24 cellular contexts compared by ENCODE assay signal in genomic region chr1:43350976-43351375, GRCh38. TPM values are rescaled to one million over a fixed set of nuclear protein-coding genes. Genes with fewer than 3 reads are reported as not detected.
"Had no signal": no experiment of that assay in that cellular context is flagged by ENCODE, and none has a peak within 500 bp of the region (broad histone marks: within the 10 kb centered on the region; RNA-seq: fewer than 3 reads in every experiment).

No MANE protein-coding gene starts in this region.

- H3K4me3 Mint-ChIP-seq: activated naive CD8-positive, alpha-beta T cell treated with anti-CD3 and anti-CD28 coated beads, Interleukin-2, amount 50 U/mL, for 24 hours; activated T-helper 1 cell treated with anti-CD3 and anti-CD28 coated beads, Interleukin-12 subunit alpha, Interleukin-12 subunit beta, Interleukin-2, Interleukin-4 antibody, amounts not matched to agents 30 ng/mL and 10 ng/mL and 1 ng/mL, durations not matched to agents 14 hours and 24 hours and 36 hours; natural killer cell treated with Interleukin-12 subunit alpha and Interleukin-12 subunit beta and Interleukin-15 and Interleukin-18, amount 100 ng/mL, for 72 hours had no signal

- H3K4me3 ChIP-seq: colonic mucosa, heart right ventricle, tibial artery had no signal

- H3K36me3 Mint-ChIP-seq: natural killer cell treated with Interleukin-12 subunit alpha and Interleukin-12 subunit beta and Interleukin-15 and Interleukin-18, amount 100 ng/mL, for 72 hours had no signal

- H3K9me3 ChIP-seq: colonic mucosa, heart right ventricle, tibial artery had no signal

- H3K4me1 ChIP-seq: colonic mucosa had no signal

- H3K27ac Mint-ChIP-seq: activated naive CD8-positive, alpha-beta T cell treated with anti-CD3 and anti-CD28 coated beads, Interleukin-2, amount 50 U/mL, for 24 hours; activated T-helper 1 cell treated with anti-CD3 and anti-CD28 coated beads, Interleukin-12 subunit alpha, Interleukin-12 subunit beta, Interleukin-2, Interleukin-4 antibody, amounts not matched to agents 30 ng/mL and 10 ng/mL and 1 ng/mL, durations not matched to agents 14 hours and 24 hours and 36 hours had no signal

- H3K9me3 Mint-ChIP-seq: activated naive CD8-positive, alpha-beta T cell treated with anti-CD3 and anti-CD28 coated beads, Interleukin-2, amount 50 U/mL, for 24 hours; activated T-helper 1 cell treated with anti-CD3 and anti-CD28 coated beads, Interleukin-12 subunit alpha, Interleukin-12 subunit beta, Interleukin-2, Interleukin-4 antibody, amounts not matched to agents 30 ng/mL and 10 ng/mL and 1 ng/mL, durations not matched to agents 14 hours and 24 hours and 36 hours; natural killer cell treated with Interleukin-12 subunit alpha and Interleukin-12 subunit beta and Interleukin-15 and Interleukin-18, amount 100 ng/mL, for 72 hours had no signal

- H3K27ac ChIP-seq: brain microvascular endothelial cell, colonic mucosa, WERI-Rb-1 had no signal

- H3K36me3 ChIP-seq: brain microvascular endothelial cell, colonic mucosa, heart right ventricle, tibial artery, WERI-Rb-1 had no signal

- DNase-seq: activated CD4-positive, alpha-beta T cell treated with anti-CD3 and anti-CD28 coated beads for 1 hour; activated naive CD8-positive, alpha-beta T cell treated with anti-CD3 and anti-CD28 coated beads, Interleukin-2, amount 50 U/mL, for 24 hours; aorta; brain microvascular endothelial cell; central memory CD4-positive, alpha-beta T cell; colonic mucosa; heart right ventricle; mesenchymal stem cell; nucleus accumbens; posterior cingulate gyrus; retina; stimulated activated CD4-positive, alpha-beta T cell treated with anti-CD3 and anti-CD28 coated beads, Interleukin-12 subunit alpha, Interleukin-12 subunit beta, amount 100 ng/mL, for 4 hours; stimulated activated CD4-positive, alpha-beta T cell treated with anti-CD3 and anti-CD28 coated beads, Interleukin-1b, Interleukin-23, amount 100 ng/mL, for 48 hours; stimulated activated CD8-positive, alpha-beta memory T cell treated with anti-CD3 and anti-CD28 coated beads, Interleukin-4, amount 100 ng/mL, for 48 hours; stimulated activated naive CD4-positive, alpha-beta T cell treated with Interleukin-2 at 50 U/mL for 16 hours; T-helper 2 cell; WERI-Rb-1 had no signal

- H3K27me3 ChIP-seq: brain microvascular endothelial cell, colonic mucosa, heart right ventricle, tibial artery had no signal

- H3K27me3 Mint-ChIP-seq: activated naive CD8-positive, alpha-beta T cell treated with anti-CD3 and anti-CD28 coated beads, Interleukin-2, amount 50 U/mL, for 24 hours; natural killer cell treated with Interleukin-12 subunit alpha and Interleukin-12 subunit beta and Interleukin-15 and Interleukin-18, amount 100 ng/mL, for 72 hours had no signal

- ATAC-seq: activated naive CD8-positive, alpha-beta T cell treated with anti-CD3 and anti-CD28 coated beads, Interleukin-2, amount 50 U/mL, for 24 hours; heart right ventricle; natural killer cell treated with Interleukin-12 subunit alpha and Interleukin-12 subunit beta and Interleukin-15 and Interleukin-18, amount 100 ng/mL, for 72 hours had no signal

RNA-seq across cellular contexts. Expression of gene MPL, which starts 13.4 kb away (rescaled TPM):
- total RNA-seq: activated CD8-positive, alpha-beta memory T cell treated with anti-CD3 and anti-CD28 coated beads for 36 hours; activated T-helper 1 cell treated with anti-CD3 and anti-CD28 coated beads, Interleukin-12 subunit alpha, Interleukin-12 subunit beta, Interleukin-2, Interleukin-4 antibody, amounts not matched to agents 30 ng/mL and 10 ng/mL and 1 ng/mL, durations not matched to agents 14 hours and 24 hours and 36 hours; epithelial cell of proximal tubule; frontal cortex; mucosa of gallbladder; natural killer cell treated with Interleukin-12 subunit alpha and Interleukin-12 subunit beta and Interleukin-15 and Interleukin-18, amount 100 ng/mL, for 72 hours had no signal
